ENCODE assay signal across 8 cellular contexts in genomic region chr3:105837143-105837740, GRCh38. TPM values are rescaled to one million over a fixed set of nuclear protein-coding genes. Genes with fewer than 3 reads are reported as not detected.
A peak's percentile ranks its signal among the peaks of the same experiment; 100 is the strongest.
DNase-seq lines count a peak whose midpoint lies in the region; ATAC-seq and TF ChIP-seq lines count a peak whose summit lies in the region.

No MANE protein-coding gene starts in this region.

- peaks cover 42% of the 10 kb centered on the region for H3K4me1 ChIP-seq in CD8-positive, alpha-beta T cell (ENCODE audit: insufficient read depth, low read length)
- H3K4me1 ChIP-seq in adipocyte (ENCODE audit: control insufficient read depth, insufficient read depth, low read length) (peaks cover 30% of the 10 kb centered on the region), Peyer's patch (peaks cover 0 to 19% (median 0%) of the 10 kb centered on the region in 4 donors)

- no peak for ATAC-seq in CD8-positive, alpha-beta T cell
- ATAC-seq in GM19324 (IDR thresholded peaks at IDR 0.05; ENCODE audit: low FRiP score, unreplicated experiment), result peak; percentile 93
- peak; percentile 96 for ATAC-seq in HG03159 (IDR thresholded peaks at IDR 0.05; ENCODE audit: unreplicated experiment)
- no peak for ATAC-seq in left ventricle myocardium superior

- no peaks in the 10 kb centered on the region for H3K27me3 ChIP-seq in CD8-positive, alpha-beta T cell (ENCODE audit: insufficient read depth, low read length)
- H3K27me3 ChIP-seq in adipocyte (replicated peaks; ENCODE audit: control insufficient read depth, insufficient read depth, low read length) (no peaks in the 10 kb centered on the region), Peyer's patch (no peaks in the 10 kb centered on the region)

- TF ChIP-seq CTCF in CD8-positive, alpha-beta T cell (IDR thresholded peaks at IDR 0.05), result no peak
- TF ChIP-seq CTCF in Peyer's patch (IDR thresholded peaks at IDR 0.05), result no peak

- H3K4me1 Mint-ChIP-seq in CD8-positive, alpha-beta T cell (ENCODE audit: low read depth), result peaks cover 69% of the 10 kb centered on the region

- no peaks in the 10 kb centered on the region for H3K36me3 ChIP-seq in CD8-positive, alpha-beta T cell (ENCODE audit: insufficient read depth, low read length)
- H3K36me3 ChIP-seq in adipocyte (ENCODE audit: control insufficient read depth, insufficient read depth, low read length, severe bottlenecking) (peaks cover 69% of the 10 kb centered on the region), Peyer's patch (no peaks in the 10 kb centered on the region)

- H3K4me3 Mint-ChIP-seq in CD8-positive, alpha-beta T cell, result peak overlapping the region; percentile 58

- POLR2A ChIA-PET in CD8-positive, alpha-beta T cell (lab: Charles Lee), result interaction anchor here (0.9 to 1.3 kb wide), 4 partner anchors 10 to 31 kb away, joined by 3 to 5 read pairs (median 4); partner anchors contain the start of gene CBLB

- no peak for TF ChIP-seq POLR2A in Peyer's patch (IDR thresholded peaks at IDR 0.05)

- H3K27ac Mint-ChIP-seq in CD8-positive, alpha-beta T cell, result peak overlapping the region; percentile 63

- DNase-seq in CD8-positive, alpha-beta T cell, result no peak
- DNase-seq in adipocyte (ENCODE audit: low read depth) (no peak), nucleus accumbens (lab: John Stamatoyannopoulos, UW) (no peak), Peyer's patch (no peak), left ventricle myocardium superior (no peak)
- no peak for DNase-seq in stimulated activated naive CD4-positive, alpha-beta T cell treated with Interleukin-2 at 50 U/mL for 16 hours (lab: John Stamatoyannopoulos, UW)

- peaks cover 66% of the 10 kb centered on the region for H3K36me3 Mint-ChIP-seq in CD8-positive, alpha-beta T cell

- H3K4me3 ChIP-seq in CD8-positive, alpha-beta T cell (ENCODE audit: low read depth, low read length), result no peak overlapping the region
- H3K4me3 ChIP-seq in adipocyte (ENCODE audit: low read length), result peak overlapping the region; percentile 22
- H3K4me3 ChIP-seq in Peyer's patch, result peak overlapping the region in 1 of 4 donors; percentile 0

- CTCF ChIA-PET in CD8-positive, alpha-beta T cell (lab: Charles Lee), result interaction anchor here (0.6 to 0.8 kb wide), 3 partner anchors 20 to 356 kb away, joined by 3 read pairs; no protein-coding TSS in a partner anchor

- no peaks in the 10 kb centered on the region for H3K9me3 ChIP-seq in CD8-positive, alpha-beta T cell (ENCODE audit: low read length)
- H3K9me3 ChIP-seq in adipocyte (ENCODE audit: control insufficient read depth, low read length), result no peaks in the 10 kb centered on the region
- no peaks in the 10 kb centered on the region for H3K9me3 ChIP-seq in Peyer's patch

- intact Hi-C loops in CD8-positive, alpha-beta T cell (cut with DNase I, micrococcal nuclease), result no loop called here
- intact Hi-C loops in left ventricle myocardium superior (cut with micrococcal nuclease), result no loop called here

- no peak overlapping the region for H3K9ac ChIP-seq in adipocyte (ENCODE audit: low read length)

- no peak overlapping the region for H3K27ac ChIP-seq in CD8-positive, alpha-beta T cell (ENCODE audit: low read depth, low read length)
- H3K27ac ChIP-seq in Peyer's patch, result peak overlapping the region in 2 of 4 donors; percentile 28 to 48

- H3K27me3 Mint-ChIP-seq in CD8-positive, alpha-beta T cell (ENCODE audit: low read depth), result no peaks in the 10 kb centered on the region

- H3K9me3 Mint-ChIP-seq in CD8-positive, alpha-beta T cell, result no peaks in the 10 kb centered on the region

RNA-seq across cellular contexts. Expression of gene CBLB, which starts 31.6 kb away (rescaled TPM):
- total RNA-seq in CD8-positive, alpha-beta T cell, result 100 to 1,000 TPM; 133 to 140 TPM
- total RNA-seq in Peyer's patch (100 to 1,000 TPM in 1 of 4 donors, 10 to 100 TPM in 3; 58.6 to 112 (median 84.5) TPM), left ventricle myocardium superior (60.3 TPM)

Comparison
In these comparisons a context has a peak if more than half of its experiments do, and no peak if none do; other contexts are left out.
1. ATAC-seq: peak in GM19324 (single experiment) and HG03159 (single experiment); none in CD8-positive, alpha-beta T cell (single experiment) and left ventricle myocardium superior (single experiment).